11 cellular contexts compared by ENCODE assay signal in the genomic region with DNA sequence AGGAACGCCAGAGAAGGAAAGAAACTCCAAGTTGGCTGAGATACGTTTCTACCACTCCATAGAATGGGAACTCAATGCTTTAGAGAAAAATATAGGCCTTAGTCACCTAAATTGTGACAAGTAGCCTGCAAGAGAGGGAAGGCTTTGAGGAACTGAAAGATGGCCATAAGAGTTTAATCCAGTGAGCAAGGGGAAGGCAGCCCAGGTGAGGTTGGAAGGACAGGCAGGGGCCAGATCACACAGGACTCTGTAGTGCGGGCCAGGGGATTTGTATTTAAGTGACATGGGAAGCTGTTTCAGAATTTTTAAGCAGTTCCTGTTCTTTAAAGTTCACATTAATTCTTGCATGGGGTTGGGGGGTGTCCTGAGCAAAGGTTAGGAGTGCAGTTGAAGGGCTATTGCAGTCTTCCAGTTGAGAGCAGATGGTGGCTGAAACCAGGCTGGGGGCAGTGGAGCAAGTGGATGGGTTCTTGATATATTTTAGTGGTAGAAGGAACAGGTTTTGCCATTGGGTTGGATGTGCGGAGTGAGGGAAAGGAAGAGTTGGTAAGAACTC.
DNase-seq lines count a peak whose midpoint lies in the region; ATAC-seq and TF ChIP-seq lines count a peak whose summit lies in the region.
"Had no signal": no experiment of that assay in that cellular context is flagged by ENCODE, and none has a peak within 500 bp of the region (broad histone marks: within the 10 kb centered on the region; RNA-seq: fewer than 3 reads in every experiment).

No MANE protein-coding gene starts in this region.

- ATAC-seq in GM18498 (IDR thresholded peaks at IDR 0.05; ENCODE audit: unreplicated experiment) (peak; percentile 23), GM21723 (IDR thresholded peaks at IDR 0.05; ENCODE audit: unreplicated experiment) (peak; percentile 28)

- CTCF ChIA-PET in activated CD4-positive, alpha-beta memory T cell treated with anti-CD3 and anti-CD28 coated beads, Interleukin-2, amount 10 ng/mL, durations not matched to agents 7 days and 5 days (lab: Charles Lee), result no interaction called here

- H3K27me3 ChIP-seq in KMS-11 (ENCODE audit: insufficient read depth, low read depth), result no peaks in the 10 kb centered on the region
- no peaks in the 10 kb centered on the region for H3K27me3 ChIP-seq in neutrophil

- no peak overlapping the region for H3K27ac Mint-ChIP-seq in activated T-cell treated with anti-CD3 and anti-CD28 coated beads, Interleukin-2, amount 50 U/mL, for 24 hours
- no peak overlapping the region for H3K27ac Mint-ChIP-seq in activated CD4-positive, alpha-beta memory T cell treated with anti-CD3 and anti-CD28 coated beads, Interleukin-2, amount 10 ng/mL, durations not matched to agents 7 days and 5 days
- H3K27ac Mint-ChIP-seq: effector memory CD8-positive, alpha-beta T cell; nephron had no signal

- TF ChIP-seq CTCF in KMS-11 (conservative IDR thresholded peaks at IDR 0.05; ENCODE audit: low read depth, low read length) (no peak), neutrophil (IDR thresholded peaks at IDR 0.05) (no peak)

- H3K9ac ChIP-seq in KMS-11, result no peak overlapping the region

- no peaks in the 10 kb centered on the region for H3K36me3 Mint-ChIP-seq in activated T-cell treated with anti-CD3 and anti-CD28 coated beads, Interleukin-2, amount 50 U/mL, for 24 hours (ENCODE audit: low read depth)
- no peaks in the 10 kb centered on the region for H3K36me3 Mint-ChIP-seq in activated CD4-positive, alpha-beta memory T cell treated with anti-CD3 and anti-CD28 coated beads, Interleukin-2, amount 10 ng/mL, durations not matched to agents 7 days and 5 days (ENCODE audit: low read depth)

- no peaks in the 10 kb centered on the region for H3K79me2 ChIP-seq in KMS-11 (ENCODE audit: insufficient read depth, low read depth)

- H3K4me1 ChIP-seq in KMS-11 (ENCODE audit: low read depth, poor library complexity, severe bottlenecking) (peaks cover 7% of the 10 kb centered on the region), neutrophil (ENCODE audit: control insufficient read depth in 1 of 2, insufficient read depth in 1 of 2, low read depth in 1 of 2, low read length in 1 of 2) (peaks cover 56 to 84% of the 10 kb centered on the region in 2 experiments)

- H4K20me1 ChIP-seq in KMS-11 (ENCODE audit: insufficient read depth), result no peaks in the 10 kb centered on the region

- no peaks in the 10 kb centered on the region for H3K9me3 ChIP-seq in neutrophil

- no peak overlapping the region for H3K4me3 ChIP-seq in KMS-11 (IDR thresholded peaks at IDR 0.05; ENCODE audit: insufficient read depth, low read depth, low read length)
- peak overlapping the region; percentile 46 to 49 for H3K4me3 ChIP-seq in neutrophil (ENCODE audit: low read depth in 1 of 2, low read length in 1 of 2)

- POLR2A ChIA-PET in activated CD4-positive, alpha-beta memory T cell treated with anti-CD3 and anti-CD28 coated beads, Interleukin-2, amount 10 ng/mL, durations not matched to agents 7 days and 5 days (lab: Charles Lee), result interaction anchor here (1.1 to 1.7 kb wide), 3 partner anchors 10 to 68 kb away, joined by 3 to 9 read pairs (median 4); no protein-coding TSS in a partner anchor

- H2AFZ ChIP-seq in KMS-11 (ENCODE audit: low read depth), result no peak overlapping the region; the same call in 1 of the 2 replicates

- no peak overlapping the region for H3K4me3 Mint-ChIP-seq in activated T-cell treated with anti-CD3 and anti-CD28 coated beads, Interleukin-2, amount 50 U/mL, for 24 hours
- H3K4me3 Mint-ChIP-seq in activated CD4-positive, alpha-beta memory T cell treated with anti-CD3 and anti-CD28 coated beads, Interleukin-2, amount 10 ng/mL, durations not matched to agents 7 days and 5 days, result no peak overlapping the region
- H3K4me3 Mint-ChIP-seq: effector memory CD8-positive, alpha-beta T cell; nephron had no signal

- H3K4me2 ChIP-seq in KMS-11, result peak overlapping the region; percentile 10; the same call in 1 of the 2 replicates

- H3K9me3 Mint-ChIP-seq in activated T-cell treated with anti-CD3 and anti-CD28 coated beads, Interleukin-2, amount 50 U/mL, for 24 hours, result no peaks in the 10 kb centered on the region
- H3K9me3 Mint-ChIP-seq in activated CD4-positive, alpha-beta memory T cell treated with anti-CD3 and anti-CD28 coated beads, Interleukin-2, amount 10 ng/mL, durations not matched to agents 7 days and 5 days, result no peaks in the 10 kb centered on the region
- H3K9me3 Mint-ChIP-seq: effector memory CD8-positive, alpha-beta T cell; nephron had no signal

- H3K27me3 Mint-ChIP-seq in activated T-cell treated with anti-CD3 and anti-CD28 coated beads, Interleukin-2, amount 50 U/mL, for 24 hours, result no peaks in the 10 kb centered on the region
- no peaks in the 10 kb centered on the region for H3K27me3 Mint-ChIP-seq in activated CD4-positive, alpha-beta memory T cell treated with anti-CD3 and anti-CD28 coated beads, Interleukin-2, amount 10 ng/mL, durations not matched to agents 7 days and 5 days
- H3K27me3 Mint-ChIP-seq: effector memory CD8-positive, alpha-beta T cell had no signal

- H3K4me1 Mint-ChIP-seq in activated T-cell treated with anti-CD3 and anti-CD28 coated beads, Interleukin-2, amount 50 U/mL, for 24 hours (ENCODE audit: low read depth), result no peaks in the 10 kb centered on the region
- H3K4me1 Mint-ChIP-seq in activated CD4-positive, alpha-beta memory T cell treated with anti-CD3 and anti-CD28 coated beads, Interleukin-2, amount 10 ng/mL, durations not matched to agents 7 days and 5 days, result peaks cover under 1% of the 10 kb centered on the region

- DNase-seq in mucosa of gallbladder (ENCODE audit: low spot score), result no peak
- DNase-seq in activated T-cell treated with anti-CD3 and anti-CD28 coated beads, Interleukin-2, amount 50 U/mL, for 24 hours, result no peak
- DNase-seq in activated CD4-positive, alpha-beta memory T cell treated with anti-CD3 and anti-CD28 coated beads, Interleukin-2, amount 10 ng/mL, durations not matched to agents 7 days and 5 days, result no peak
- no peak for DNase-seq in NK-92 treated with Interleukin-12 subunit alpha and Interleukin-12 subunit beta, amount 100 ng/mL, for 24 hours (lab: John Stamatoyannopoulos, UW)
- DNase-seq: amygdala; effector memory CD8-positive, alpha-beta T cell had no signal

- H3K36me3 ChIP-seq in KMS-11 (ENCODE audit: insufficient read depth), result no peaks in the 10 kb centered on the region
- H3K36me3 ChIP-seq in neutrophil, result peaks cover 68% of the 10 kb centered on the region

- H3K27ac ChIP-seq in KMS-11, result no peak overlapping the region
- peak overlapping the region; percentile 93 for H3K27ac ChIP-seq in neutrophil
